In genomic region chr5:179254638-179255271, GRCh38 we compare ENCODE assay signal across 19 cellular contexts.
"Had no signal": no experiment of that assay in that cellular context is flagged by ENCODE, and none has a peak within 500 bp of the region (broad histone marks: within the 10 kb centered on the region; RNA-seq: fewer than 3 reads in every experiment).

No MANE protein-coding gene starts in this region.

- H3K36me3 ChIP-seq: gastrocnemius medialis, left lung, prostate gland, right lobe of liver, suprapubic skin, WERI-Rb-1 had no signal

- DNase-seq: activated CD4-positive, alpha-beta memory T cell treated with anti-CD3 and anti-CD28 coated beads for 36 hours; activated CD8-positive, alpha-beta memory T cell treated with anti-CD3 and anti-CD28 coated beads, Interleukin-2, amount 10 ng/mL, durations not matched to agents 7 days and 5 days; activated gamma-delta T cell treated with Interleukin-2 at 50 U/mL for 16 hours; activated naive CD8-positive, alpha-beta T cell treated with anti-CD3 and anti-CD28 coated beads, Interleukin-2, amount 50 U/mL, for 24 hours; activated T-cell treated with anti-CD3 and anti-CD28 coated beads, Interleukin-2, amount 50 U/mL, for 4 hours; aorta; cerebellar nuclear complex; dermis blood vessel endothelial cell; kidney; natural killer cell; stimulated activated naive CD8-positive, alpha-beta T cell treated with anti-CD3 and anti-CD28 coated beads, Interleukin-15, Interleukin-2, amounts not matched to agents 100 U/mL and 50 U/mL, for 24 hours; WERI-Rb-1 had no signal

- H3K27me3 ChIP-seq: gastrocnemius medialis, hepatocyte, left lung, right lobe of liver, suprapubic skin had no signal

- H3K4me1 ChIP-seq: gastrocnemius medialis, left lung, prostate gland, right lobe of liver had no signal

- H3K4me3 ChIP-seq: gastrocnemius medialis, hepatocyte, left lung, prostate gland, right lobe of liver, smooth muscle cell, suprapubic skin had no signal

- H3K27ac ChIP-seq: gastrocnemius medialis, hepatocyte, left lung, prostate gland, right lobe of liver, suprapubic skin, WERI-Rb-1 had no signal

- ATAC-seq: activated CD8-positive, alpha-beta memory T cell treated with anti-CD3 and anti-CD28 coated beads, Interleukin-2, amount 10 ng/mL, durations not matched to agents 7 days and 5 days; activated naive CD8-positive, alpha-beta T cell treated with anti-CD3 and anti-CD28 coated beads, Interleukin-2, amount 50 U/mL, for 24 hours; activated T-cell treated with anti-CD3 and anti-CD28 coated beads, Interleukin-2, amount 50 U/mL, for 4 hours; gastrocnemius medialis; left lung; natural killer cell; right lobe of liver; stimulated activated naive CD8-positive, alpha-beta T cell treated with anti-CD3 and anti-CD28 coated beads, Interleukin-15, Interleukin-2, amounts not matched to agents 100 U/mL and 50 U/mL, for 24 hours had no signal

- H3K9me3 ChIP-seq: gastrocnemius medialis, left lung, prostate gland, right lobe of liver, suprapubic skin had no signal
